ENCODE assay signal across 2 cellular contexts in the genomic region with DNA sequence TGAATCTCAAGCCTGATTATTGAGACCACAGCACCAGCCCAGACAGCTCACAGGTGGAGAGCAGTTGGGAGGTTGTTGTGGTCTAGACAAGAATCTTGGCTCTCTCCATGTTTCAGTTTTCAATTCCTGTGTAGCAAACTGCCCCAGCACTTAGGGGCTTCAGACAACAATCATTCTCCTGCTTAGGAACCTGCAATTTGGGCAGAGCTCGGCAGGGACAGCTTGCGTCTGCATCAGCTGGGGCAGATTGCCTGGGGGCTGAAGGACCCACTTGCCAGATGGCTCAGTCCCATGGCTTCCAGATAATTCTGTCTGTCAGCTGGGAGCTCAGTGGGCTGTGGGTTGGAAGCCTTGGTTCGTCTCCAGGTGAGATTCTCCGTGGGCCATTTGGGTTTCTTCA.
TF ChIP-seq lines count a peak whose summit lies in the region.

No MANE protein-coding gene starts in this region.

TF ChIP-seq in GM23338, 12 proteins besides CTCF, POLR2A, EP300 and RAD21:
- no peak for TF ChIP-seq STAT1 (IDR thresholded peaks at IDR 0.05; ENCODE audit: unreplicated experiment)
- no peak for TF ChIP-seq JUNB (IDR thresholded peaks at IDR 0.05; ENCODE audit: unreplicated experiment)

TF ChIP-seq in H1, 55 proteins besides CTCF, POLR2A, EP300 and RAD21:
- TF ChIP-seq CTBP2 (IDR thresholded peaks at IDR 0.05; ENCODE audit: borderline replicate concordance, insufficient read depth, insufficient read length, low read length) (no peak), BACH1 (IDR thresholded peaks at IDR 0.05; ENCODE audit: low read length) (no peak), SIX5 (IDR thresholded peaks at IDR 0.05; ENCODE audit: low read depth, low read length) (no peak), CBX8 (IDR thresholded peaks at IDR 0.05; ENCODE audit: borderline replicate concordance, low read depth, low read length) (no peak), CREB1 (IDR thresholded peaks at IDR 0.05) (no peak), SRF (IDR thresholded peaks at IDR 0.05; ENCODE audit: low read depth, low read length) (no peak), POU5F1 (IDR thresholded peaks at IDR 0.05; ENCODE audit: low read depth, low read length) (no peak), PHF8 (conservative IDR thresholded peaks at IDR 0.05; ENCODE audit: low read depth, low read length) (no peak), NRF1 (IDR thresholded peaks at IDR 0.05; ENCODE audit: low read depth, low read length) (no peak), NANOG (IDR thresholded peaks at IDR 0.05; ENCODE audit: insufficient read depth, low read depth, low read length, poor library complexity, severe bottlenecking) (no peak), SIN3A (conservative IDR thresholded peaks at IDR 0.05 in 1 of 2, IDR thresholded peaks at IDR 0.05 in 1 of 2; ENCODE audit: low read depth in 1 of 2, low read length in 2 of 2) (no peak), ZNF274 (IDR thresholded peaks at IDR 0.05; ENCODE audit: borderline replicate concordance, extremely low read depth, low read length) (no peak), YY1 (IDR thresholded peaks at IDR 0.05; ENCODE audit: low read depth, low read length) (no peak), SAP30 (IDR thresholded peaks at IDR 0.05; ENCODE audit: insufficient read depth, insufficient replicate concordance, low read length) (no peak), JUN (IDR thresholded peaks at IDR 0.05; ENCODE audit: low read depth, low read length) (no peak)
